Comparison of ENCODE assay signal across 9 cellular contexts in genomic region chr2:86703704-86704370, GRCh38. TPM values are rescaled to one million over a fixed set of nuclear protein-coding genes. Genes with fewer than 3 reads are reported as not detected.
DNase-seq lines count a peak whose midpoint lies in the region; ATAC-seq, FAIRE-seq and TF ChIP-seq lines count a peak whose summit lies in the region.
"Had no signal": no experiment of that assay in that cellular context is flagged by ENCODE, and none has a peak within 500 bp of the region (broad histone marks: within the 10 kb centered on the region; RNA-seq: fewer than 3 reads in every experiment).

No MANE protein-coding gene starts in this region.

- peaks cover 11% of the 10 kb centered on the region for H3K4me1 Mint-ChIP-seq in astrocyte (ENCODE audit: low read depth, unreplicated experiment)
- peaks cover 0 to 4% of the 10 kb centered on the region in 2 experiments; a peak in 2 of 4 replicates for H3K4me1 Mint-ChIP-seq in H9

- H2BK15ac ChIP-seq in mesendoderm (replicated peaks; ENCODE audit: low read depth), result no peak overlapping the region
- H2BK15ac ChIP-seq in H9 (ENCODE audit: low read depth, low read length), result no peak overlapping the region

- TF ChIP-seq CTCF in AG04450 (IDR thresholded peaks at IDR 0.05; ENCODE audit: low read depth, low read length) (no peak), LNCaP clone FGC (IDR thresholded peaks at IDR 0.05; ENCODE audit: control insufficient read depth, extremely low read depth, insufficient read depth) (peak; percentile 29; the same call in 1 of the 2 replicates), astrocyte (IDR thresholded peaks at IDR 0.05; ENCODE audit: insufficient read depth, low read depth, low read length) (peak; percentile 6), H9 (conservative IDR thresholded peaks at IDR 0.05) (no peak)

- H3K23ac ChIP-seq in mesendoderm (ENCODE audit: low read length) (no peak overlapping the region), H9 (ENCODE audit: insufficient read length, low read depth, low read length) (no peak overlapping the region)

- H2BK120ac ChIP-seq in mesendoderm (ENCODE audit: low read depth, low read length) (no peak overlapping the region), H9 (ENCODE audit: low read depth, low read length, poor library complexity, severe bottlenecking) (no peak overlapping the region)

- WGBS in mesendoderm (ENCODE audit: extremely low coverage, insufficient coverage, low lambda C conversion rate), result no CpG with 5 or more reads among the region's 14 CpGs
- WGBS in H9 (ENCODE audit: extremely low coverage, insufficient read length, low lambda C conversion rate), result no CpG with 5 or more reads among the region's 14 CpGs

- POLR2A ChIA-PET in AG04450 (lab: Yijun Ruan, JAX), result no interaction called here

- H3K9me3 ChIP-seq in AG04450 (ENCODE audit: control insufficient read depth, insufficient read depth, low read length), result no peaks in the 10 kb centered on the region
- no peaks in the 10 kb centered on the region for H3K9me3 ChIP-seq in astrocyte (ENCODE audit: insufficient read depth, low read depth, low read length)
- H3K9me3 ChIP-seq in H9 (ENCODE audit: control insufficient read depth, low read depth, low read length), result no peaks in the 10 kb centered on the region
- H3K9me3 ChIP-seq: neutrophil had no signal

- H2AK5ac ChIP-seq in mesendoderm (ENCODE audit: low read length) (no peak overlapping the region), H9 (ENCODE audit: insufficient read length, low read length) (no peak overlapping the region)

- no peaks in the 10 kb centered on the region for H3K79me2 ChIP-seq in astrocyte (ENCODE audit: insufficient read depth, low read length)
- H3K79me2 ChIP-seq in mesendoderm (ENCODE audit: control insufficient read depth, insufficient read depth, low read length), result no peaks in the 10 kb centered on the region
- H3K79me2 ChIP-seq in H9 (ENCODE audit: insufficient read depth, low read length), result no peaks in the 10 kb centered on the region

- no peaks in the 10 kb centered on the region for H3K27me3 Mint-ChIP-seq in astrocyte (ENCODE audit: low read depth, unreplicated experiment)
- H3K27me3 Mint-ChIP-seq in H9 (ENCODE audit: low read depth), result peaks cover 3% of the 10 kb centered on the region; the same call in 1 of the 2 replicates

- H2BK12ac ChIP-seq in H9 (ENCODE audit: insufficient read length, low read depth, low read length), result no peak overlapping the region

- H3T11ph ChIP-seq in H9 (ENCODE audit: low read length), result no peak overlapping the region

- H2BK5ac ChIP-seq in mesendoderm (ENCODE audit: low read length) (no peak overlapping the region), H9 (ENCODE audit: insufficient read length, low read length) (no peak overlapping the region)

- H3K4me2 ChIP-seq in astrocyte (ENCODE audit: low read length), result peak overlapping the region; percentile 73
- H3K4me2 ChIP-seq in mesendoderm (ENCODE audit: low read length), result no peak overlapping the region
- H3K4me2 ChIP-seq in H9 (ENCODE audit: insufficient read depth, insufficient read length, low read length), result no peak overlapping the region

- H3K4me3 Mint-ChIP-seq in astrocyte (ENCODE audit: unreplicated experiment) (no peak overlapping the region), H9 (no peak overlapping the region)

- H2AFZ ChIP-seq in astrocyte (ENCODE audit: low read depth, low read length) (peak overlapping the region; percentile 57), H9 (ENCODE audit: low read length) (no peak overlapping the region)

- no peak overlapping the region for H3K56ac ChIP-seq in mesendoderm (ENCODE audit: low read length)
- no peak overlapping the region for H3K56ac ChIP-seq in H9 (ENCODE audit: insufficient read length, low read depth, low read length)

- H3K9ac ChIP-seq in astrocyte (ENCODE audit: low read length) (peak overlapping the region; percentile 54), mesendoderm (ENCODE audit: low read length) (no peak overlapping the region), H9 (ENCODE audit: extremely low read depth, insufficient read length, low read length) (no peak overlapping the region)

- H4K20me1 ChIP-seq in astrocyte (ENCODE audit: insufficient read depth, low read length) (no peaks in the 10 kb centered on the region), H9 (ENCODE audit: control insufficient read depth, insufficient read depth, insufficient read length) (no peaks in the 10 kb centered on the region)

- no peak overlapping the region for H3K27ac Mint-ChIP-seq in astrocyte (ENCODE audit: unreplicated experiment)
- no peak overlapping the region for H3K27ac Mint-ChIP-seq in H9

- CTCF ChIA-PET in AG04450 (lab: Charles Lee), result interaction anchor here (0.6 to 1.3 kb wide), 2 partner anchors 61 to 483 kb away, joined by 3 to 6 read pairs; no protein-coding TSS in a partner anchor

- no peaks in the 10 kb centered on the region for H3K79me1 ChIP-seq in mesendoderm (ENCODE audit: low read length)
- no peaks in the 10 kb centered on the region for H3K79me1 ChIP-seq in H9 (ENCODE audit: insufficient read depth, low read depth, low read length, poor library complexity, severe bottlenecking)

- no peak overlapping the region for H4K8ac ChIP-seq in mesendoderm (ENCODE audit: low read depth, low read length)
- H4K8ac ChIP-seq in H9 (replicated peaks; ENCODE audit: insufficient read length, low read depth, low read length), result no peak overlapping the region

- peak overlapping the region; percentile 21 for H3K27ac ChIP-seq in AG04450 (ENCODE audit: low read depth, low read length)
- peak overlapping the region; percentile 47 for H3K27ac ChIP-seq in astrocyte (ENCODE audit: low read depth, low read length)
- no peak overlapping the region for H3K27ac ChIP-seq in mesendoderm (ENCODE audit: low read depth, low read length)
- H3K27ac ChIP-seq in H9 (ENCODE audit: insufficient read length, low read depth, low read length), result no peak overlapping the region
- H3K27ac ChIP-seq: neutrophil had no signal

- DNase-seq in AG04450 (ENCODE audit: low read depth, low spot score), result no peak
- DNase-seq in LNCaP clone FGC (ENCODE audit: low read depth), result peak; percentile 81
- peak; percentile 58 for DNase-seq in astrocyte (ENCODE audit: low read depth)
- DNase-seq in kidney tubule cell (ENCODE audit: low spot score), result peak; percentile 69
- no peak for DNase-seq in mesendoderm
- no peak for DNase-seq in H9

- no peak for ATAC-seq in GM21529 (IDR thresholded peaks at IDR 0.05; ENCODE audit: unreplicated experiment)
- ATAC-seq in HG03442 (IDR thresholded peaks at IDR 0.05; ENCODE audit: unreplicated experiment), result no peak

- H3K4me3 ChIP-seq in AG04450 (ENCODE audit: low read depth, low read length) (no peak overlapping the region), LNCaP clone FGC (ENCODE audit: low read depth, low read length) (no peak overlapping the region), astrocyte (ENCODE audit: insufficient read depth, low read depth, low read length) (peak overlapping the region; percentile 13), mesendoderm (ENCODE audit: low read length) (no peak overlapping the region)

- H3K4me1 ChIP-seq in astrocyte (ENCODE audit: insufficient read depth, low read length) (peaks cover 17% of the 10 kb centered on the region), mesendoderm (ENCODE audit: control insufficient read depth, low read depth, low read length) (no peaks in the 10 kb centered on the region), H9 (ENCODE audit: insufficient read depth, low read length) (no peaks in the 10 kb centered on the region)

- H3K23me2 ChIP-seq in H9 (ENCODE audit: insufficient read length, low read depth, low read length, poor library complexity, severe bottlenecking), result no peaks in the 10 kb centered on the region

- H3K27me3 ChIP-seq in AG04450 (ENCODE audit: control insufficient read depth, insufficient read depth, low read length) (no peaks in the 10 kb centered on the region), astrocyte (ENCODE audit: insufficient read depth, low read length) (no peaks in the 10 kb centered on the region), mesendoderm (ENCODE audit: insufficient read depth, low read length, poor library complexity) (no peaks in the 10 kb centered on the region), H9 (ENCODE audit: insufficient read depth, low read length) (no peaks in the 10 kb centered on the region)
- H3K27me3 ChIP-seq: neutrophil had no signal

- no peak overlapping the region for H3K14ac ChIP-seq in H9 (ENCODE audit: insufficient read depth, low read length)

- H3K18ac ChIP-seq in mesendoderm (ENCODE audit: low read length), result no peak overlapping the region
- H3K18ac ChIP-seq in H9 (ENCODE audit: insufficient read length, low read depth, low read length), result no peak overlapping the region

- no peak overlapping the region for H3K4ac ChIP-seq in mesendoderm (ENCODE audit: low read depth, low read length)
- no peak overlapping the region for H3K4ac ChIP-seq in H9 (ENCODE audit: low read depth, low read length)

- H3K9me3 Mint-ChIP-seq in astrocyte (ENCODE audit: unreplicated experiment) (peaks cover 5% of the 10 kb centered on the region), H9 (peaks cover 8 to 13% of the 10 kb centered on the region in 2 experiments; a peak in 4 of 5 replicates)

- H3K36me3 Mint-ChIP-seq in astrocyte (ENCODE audit: low read depth, unreplicated experiment), result no peaks in the 10 kb centered on the region
- H3K36me3 Mint-ChIP-seq in H9 (ENCODE audit: insufficient read depth in 1 of 3, low read depth in 3 of 3), result peaks cover 0 to 4% (median 0%) of the 10 kb centered on the region in 3 experiments; a peak in 1 of 7 replicates

- FAIRE-seq in astrocyte (lab: Jason Lieb, UNC), result no peak

- H2BK20ac ChIP-seq in H9 (ENCODE audit: low read depth, low read length, poor library complexity, severe bottlenecking), result no peak overlapping the region

- no peak overlapping the region for H4K91ac ChIP-seq in H9 (ENCODE audit: insufficient read length, low read depth, low read length)

- H4K5ac ChIP-seq in mesendoderm (ENCODE audit: low read length) (no peak overlapping the region), H9 (ENCODE audit: insufficient read length, low read depth, low read length) (no peak overlapping the region)

- no peaks in the 10 kb centered on the region for H3K36me3 ChIP-seq in astrocyte (ENCODE audit: insufficient read depth, low read length)
- no peaks in the 10 kb centered on the region for H3K36me3 ChIP-seq in mesendoderm (ENCODE audit: control insufficient read depth, insufficient read depth, low read length)
- H3K36me3 ChIP-seq: neutrophil had no signal

RNA-seq across cellular contexts. Expression of gene RMND5A, which starts 16.3 kb away (rescaled TPM):
- polyA plus RNA-seq in AG04450 (2011; rRNA removed), result 15.2 and 19.1 TPM in 2 replicates
- polyA minus RNA-seq in AG04450 (2011; rRNA and poly(A)+ RNA removed), result 27.7 and 32.3 TPM in 2 replicates
- total RNA-seq in astrocyte (31.3 and 33.6 TPM in 2 replicates), H9 (2021) (48.8 and 51.5 TPM in 2 replicates)
- polyA plus RNA-seq in mesendoderm (2013, experiment 1 of 2), result 29.6 TPM
- polyA plus RNA-seq in mesendoderm (2013, experiment 2 of 2), result 27.0 TPM

Comparison
In these comparisons a context has a peak if more than half of its experiments do, and no peak if none do; other contexts are left out.
1. DNase-seq: peak in LNCaP clone FGC (single experiment), astrocyte (single experiment) and kidney tubule cell (single experiment); none in AG04450 (single experiment), mesendoderm (single experiment) and H9 (single experiment).
2. H3K27ac ChIP-seq: peak in AG04450 (single experiment) and astrocyte (single experiment); none in mesendoderm (single experiment) and H9 (single experiment).
3. CTCF ChIP-seq: peak in LNCaP clone FGC (single experiment) and astrocyte (single experiment); none in AG04450 (single experiment) and H9 (single experiment).